ENCODE assay signal across 8 cellular contexts in genomic region chr19:8208710-8209110, GRCh38. TPM values are rescaled to one million over a fixed set of nuclear protein-coding genes. Genes with fewer than 3 reads are reported as not detected.
DNase-seq lines count a peak whose midpoint lies in the region; ATAC-seq and TF ChIP-seq lines count a peak whose summit lies in the region.

No MANE protein-coding gene starts in this region.

- H3K27me3 ChIP-seq in BLaER1 (no peaks in the 10 kb centered on the region), Panc1 (ENCODE audit: control insufficient read depth, insufficient read depth, low read length) (no peaks in the 10 kb centered on the region), esophagus (ENCODE audit: control insufficient read depth in 1 of 2, insufficient read depth in 2 of 2, low read length in 2 of 2) (no peaks in the 10 kb centered on the region)

- ATAC-seq in GM21619 (IDR thresholded peaks at IDR 0.05; ENCODE audit: unreplicated experiment): peak; percentile 24
- peak; percentile 63 for ATAC-seq in Panc1

- H3K4me1 ChIP-seq in BLaER1: peaks cover 78% of the 10 kb centered on the region
- peaks cover 4% of the 10 kb centered on the region; the same call in 1 of the 2 replicates for H3K4me1 ChIP-seq in Panc1 (ENCODE audit: control insufficient read depth, insufficient read depth, low read length)
- H3K4me1 ChIP-seq in esophagus (ENCODE audit: control insufficient read depth in 2 of 2, insufficient read depth in 2 of 2, low read length in 1 of 2): peaks cover 8 to 21% of the 10 kb centered on the region in 2 donors

- CTCF ChIA-PET in Panc1 (lab: Charles Lee): interaction anchor here (0.6 kb wide), 1 partner anchor 29 kb away, joined by 5 read pairs; no protein-coding TSS in a partner anchor

- no peak for DNase-seq in Panc1 (ENCODE audit: low read depth, low spot score)
- DNase-seq in nucleus accumbens (lab: John Stamatoyannopoulos, UW): peak in 32 of 56 donors; percentile 58 to 96 (median 87)
- DNase-seq in NCI-H446 treated with DMSO at 0.1 percent for 48 hours (lab: John Stamatoyannopoulos, UW): no peak
- DNase-seq in NCI-H1930 (lab: John Stamatoyannopoulos, UW): no peak
- DNase-seq in 8988T: no peak

- H3K9me3 ChIP-seq in BLaER1: no peaks in the 10 kb centered on the region
- no peaks in the 10 kb centered on the region for H3K9me3 ChIP-seq in Panc1 (ENCODE audit: control insufficient read depth, insufficient read depth, low read depth, low read length)
- H3K9me3 ChIP-seq in esophagus (ENCODE audit: control insufficient read depth in 2 of 2, insufficient read depth in 1 of 2, low read depth in 1 of 2, low read length in 1 of 2): no peaks in the 10 kb centered on the region

- H3K9ac ChIP-seq in BLaER1: peak overlapping the region; percentile 71

- in situ Hi-C loops in Panc1 (cut with HindIII; ENCODE audit: low pct_unique_long_range_greater_than_20kb, low sequenced_read_pairs): no loop called here

- intact Hi-C loops in Panc1 (cut with micrococcal nuclease; ENCODE audit: unreplicated experiment): no loop called here

- BruUV-seq in Panc1 (replicated peaks; lab: Mats Ljungman, UMichigan): no TSS peak

- POLR2A ChIA-PET in Panc1 (lab: Charles Lee): no interaction called here

- H3K4me3 ChIP-seq in BLaER1: peak overlapping the region; percentile 64
- peak overlapping the region; percentile 37 to 40 for H3K4me3 ChIP-seq in Panc1 (ENCODE audit: low read depth in 2 of 2, low read length in 2 of 2)
- H3K4me3 ChIP-seq in esophagus (ENCODE audit: low read depth in 1 of 2, low read length in 2 of 2): peak overlapping the region; percentile 47 to 84

- H4K20me1 ChIP-seq in BLaER1: peaks cover 38% of the 10 kb centered on the region

- peak overlapping the region; percentile 91 for H3K4me2 ChIP-seq in BLaER1

- WGBS in esophagus, 2 donors: 2 to 3% methylated on average over 19 to 30 of the region's 30 CpGs

- H3K27ac ChIP-seq in BLaER1 (peak overlapping the region; percentile 75), Panc1 (ENCODE audit: low read length) (no peak overlapping the region), esophagus (ENCODE audit: low read depth in 2 of 2, low read length in 1 of 2) (peak overlapping the region; percentile 87 to 89)

- TF ChIP-seq CTCF in Panc1 (IDR thresholded peaks at IDR 0.05): no peak

- H3K36me3 ChIP-seq in BLaER1 (no peaks in the 10 kb centered on the region), Panc1 (ENCODE audit: control insufficient read depth, insufficient read depth, low read length) (no peaks in the 10 kb centered on the region), esophagus (ENCODE audit: control insufficient read depth in 2 of 2, insufficient read depth in 2 of 2, low read length in 1 of 2) (peaks cover 0 to 3% of the 10 kb centered on the region in 2 donors)

RNA-seq across cellular contexts. Expression of gene CERS4, which starts 0.5 kb away (rescaled TPM):
- total RNA-seq in Panc1 (2021; ENCODE audit: unreplicated experiment): 11.6 TPM
- polyA plus RNA-seq in Panc1 (2012; ENCODE audit: insufficient read length): 20.8 TPM
- polyA plus RNA-seq in esophagus: 10 to 100 TPM; 67.7 to 70.0 TPM

RNA-seq across cellular contexts. Expression of gene FBN3, which starts 59.3 kb away (rescaled TPM):
- total RNA-seq in Panc1 (2021; ENCODE audit: unreplicated experiment): 0.10 TPM
- polyA plus RNA-seq in Panc1 (2012; ENCODE audit: insufficient read length): 0.16 TPM
- polyA plus RNA-seq in esophagus: under 1 TPM; under 0.01 to 0.02 TPM

Comparison
In these comparisons a context has a peak if more than half of its experiments do, and no peak if none do; other contexts are left out.
1. DNase-seq: peak in nucleus accumbens (32 of 56); none in Panc1 (single experiment), NCI-H446 treated with DMSO at 0.1 percent for 48 hours (single experiment), NCI-H1930 (0 of 2) and 8988T (single experiment).
2. Peak in every context shown above with its lines, with median percentiles within 50 percentile points of each other: H3K4me3 ChIP-seq.